1 cellular context compared by ENCODE assay signal in the genomic region with DNA sequence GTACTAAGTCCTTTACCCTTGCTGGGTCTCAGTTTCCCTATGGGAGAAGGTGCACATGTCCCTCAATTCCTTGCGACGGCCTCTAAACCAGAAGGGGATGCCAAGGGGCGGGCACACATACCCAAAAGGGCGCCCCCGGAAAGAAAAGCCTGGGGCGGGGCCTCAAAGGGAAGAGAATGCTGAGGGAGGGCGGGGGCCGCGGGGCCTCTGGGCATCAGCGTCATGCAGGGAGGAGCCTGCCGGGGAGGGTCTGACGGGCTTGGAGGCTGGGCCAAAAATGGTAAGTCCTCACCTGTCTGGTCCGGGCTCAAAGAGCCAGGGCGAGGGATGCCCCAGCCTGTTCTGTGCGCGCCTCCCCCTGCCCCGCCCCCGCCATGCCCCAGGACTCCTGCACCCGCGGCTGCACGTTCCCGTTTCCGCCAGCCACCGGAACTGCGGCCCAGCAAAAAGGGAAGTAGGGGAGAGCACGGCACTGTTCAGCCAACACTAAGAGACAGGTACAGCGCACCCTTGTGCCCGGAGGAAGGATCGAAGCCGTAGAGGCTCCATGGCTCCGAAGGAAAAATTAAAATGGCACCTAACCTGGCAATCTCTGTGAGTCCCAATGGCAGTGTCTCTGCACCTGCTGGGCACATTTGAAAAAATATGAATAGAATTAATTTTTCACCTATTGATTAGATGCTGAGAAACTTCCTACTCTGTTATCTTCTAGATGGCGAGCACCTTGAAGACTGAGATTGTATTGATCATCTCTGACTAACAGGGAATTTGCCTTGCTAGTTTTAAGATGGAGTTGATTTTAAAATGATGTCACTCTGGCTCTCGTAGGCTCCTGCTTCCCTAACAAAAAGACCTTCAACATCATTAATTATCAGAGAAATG.
TF ChIP-seq lines count a peak whose summit lies in the region.

Gene DET1, minus strand, starts transcription at position 434 of the 882 bp plus-strand sequence. CDS start 14,976 bp downstream, outside the sequence.

TF ChIP-seq in A549, 52 proteins besides CTCF, POLR2A, EP300 and RAD21 (continued from another document):
- TF ChIP-seq HEYL (CRISPR knock-in tag; IDR thresholded peaks at IDR 0.05) (no peak), PHF8 (IDR thresholded peaks at IDR 0.05; ENCODE audit: borderline replicate concordance, low read depth) (peak; percentile 61), HOXB5 (CRISPR knock-in tag; IDR thresholded peaks at IDR 0.05) (peak; percentile 88; the same call in 1 of the 2 replicates), MAFK (IDR thresholded peaks at IDR 0.05; ENCODE audit: partially characterized antibody) (no peak), MYC (IDR thresholded peaks at IDR 0.05; ENCODE audit: borderline replicate concordance, low read length) (no peak; the same call in 1 of the 2 replicates), ATOH8 (CRISPR knock-in tag; IDR thresholded peaks at IDR 0.05; ENCODE audit: low read depth) (0 out of 2 replicates have a peak, but pooled peaks have one; percentile 75), CBX2 (IDR thresholded peaks at IDR 0.05; ENCODE audit: borderline replicate concordance, low read depth) (no peak), HOXA7 (CRISPR knock-in tag; IDR thresholded peaks at IDR 0.05) (no peak), HOXB13 (CRISPR knock-in tag; IDR thresholded peaks at IDR 0.05; ENCODE audit: low read depth) (peak; percentile 77; the same call in 1 of the 2 replicates), SREBF2 (IDR thresholded peaks at IDR 0.05) (no peak), KDM1A (IDR thresholded peaks at IDR 0.05; ENCODE audit: low read depth) (no peak), JUN (IDR thresholded peaks at IDR 0.05) (peak; percentile 40 to 84; a peak in 4 of 5 replicates), TFCP2L1 (CRISPR knock-in tag; IDR thresholded peaks at IDR 0.05) (0 out of 2 replicates have a peak, but pooled peaks have one; percentile 34)
- TF ChIP-seq, protein P1, sequence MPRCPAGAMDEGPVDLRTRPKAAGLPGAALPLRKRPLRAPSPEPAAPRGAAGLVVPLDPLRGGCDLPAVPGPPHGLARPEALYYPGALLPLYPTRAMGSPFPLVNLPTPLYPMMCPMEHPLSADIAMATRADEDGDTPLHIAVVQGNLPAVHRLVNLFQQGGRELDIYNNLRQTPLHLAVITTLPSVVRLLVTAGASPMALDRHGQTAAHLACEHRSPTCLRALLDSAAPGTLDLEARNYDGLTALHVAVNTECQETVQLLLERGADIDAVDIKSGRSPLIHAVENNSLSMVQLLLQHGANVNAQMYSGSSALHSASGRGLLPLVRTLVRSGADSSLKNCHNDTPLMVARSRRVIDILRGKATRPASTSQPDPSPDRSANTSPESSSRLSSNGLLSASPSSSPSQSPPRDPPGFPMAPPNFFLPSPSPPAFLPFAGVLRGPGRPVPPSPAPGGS (IDR thresholded peaks at IDR 0.05) = peak; percentile 63; the same call in 2 of the 3 replicates
